Comparison of ENCODE assay signal across 8 cellular contexts in genomic region chr3:194686414-194686815, GRCh38. TPM values are rescaled to one million over a fixed set of nuclear protein-coding genes. Genes with fewer than 3 reads are reported as not detected.
DNase-seq lines count a peak whose midpoint lies in the region; ATAC-seq, FAIRE-seq and TF ChIP-seq lines count a peak whose summit lies in the region.

No MANE protein-coding gene starts in this region.

- H3K79me2 ChIP-seq in ACC112 (ENCODE audit: control insufficient read depth, insufficient read depth, low read length, unreplicated experiment) = no peaks in the 10 kb centered on the region

- H3K27me3 ChIP-seq in ACC112 (ENCODE audit: insufficient read depth, low read length) (peaks cover 8% of the 10 kb centered on the region; the same call in 1 of the 2 replicates), HUES6 (ENCODE audit: control insufficient read depth, insufficient read depth, low read length) (peaks cover 35% of the 10 kb centered on the region), bronchial epithelial cell (ENCODE audit: control insufficient read depth, insufficient read depth, low read length) (no peaks in the 10 kb centered on the region), muscle layer of colon (ENCODE audit: control insufficient read depth in 1 of 2, insufficient read depth in 2 of 2, low read length in 2 of 2) (no peaks in the 10 kb centered on the region)

- H3K4me3 ChIP-seq in ACC112 (ENCODE audit: low read depth, low read length) = peak overlapping the region; percentile 85
- H3K4me3 ChIP-seq in HUES6 (ENCODE audit: low read depth, low read length) = peak overlapping the region; percentile 74
- peak overlapping the region; percentile 59 for H3K4me3 ChIP-seq in bronchial epithelial cell (ENCODE audit: low read depth, low read length)
- peak overlapping the region; percentile 48 to 85 for H3K4me3 ChIP-seq in muscle layer of colon (ENCODE audit: low read depth in 1 of 2, low read length in 2 of 2)

- H3K27ac ChIP-seq in ACC112 (ENCODE audit: low read depth, low read length) (no peak overlapping the region), HUES6 (ENCODE audit: low read depth, low read length) (no peak overlapping the region), muscle layer of colon (ENCODE audit: low read depth, low read length) (peak overlapping the region; percentile 73)

- TF ChIP-seq CTCF in bronchial epithelial cell (IDR thresholded peaks at IDR 0.05; ENCODE audit: insufficient read depth, low read length, severe bottlenecking) = no peak

- no peak for DNase-seq in bronchial epithelial cell (ENCODE audit: low read depth)
- no peak for DNase-seq in stimulated activated CD4-positive, alpha-beta T cell treated with anti-CD3 and anti-CD28 coated beads, Interleukin-4, amount 100 ng/mL, for 4 hours
- no peak for DNase-seq in ecto neural progenitor cell (ENCODE audit: low spot score)

- H3K4me1 ChIP-seq in ACC112 (ENCODE audit: control insufficient read depth, insufficient read depth, low read length, unreplicated experiment) = peaks cover 34% of the 10 kb centered on the region
- H3K4me1 ChIP-seq in HUES6 (ENCODE audit: control insufficient read depth, insufficient read depth, low read length) = peaks cover 21% of the 10 kb centered on the region
- H3K4me1 ChIP-seq in muscle layer of colon (ENCODE audit: insufficient read depth, low read length) = peaks cover 38% of the 10 kb centered on the region

- H3K9ac ChIP-seq in HUES6 (ENCODE audit: low read length) (peak overlapping the region; percentile 75), muscle layer of colon (ENCODE audit: low read length) (peak overlapping the region; percentile 26)

- H2AFZ ChIP-seq in ACC112 (ENCODE audit: low read length, unreplicated experiment) = no peak overlapping the region

- no peak for ATAC-seq in GM18861 (IDR thresholded peaks at IDR 0.05; ENCODE audit: unreplicated experiment)
- no peak for ATAC-seq in GM18907 (IDR thresholded peaks at IDR 0.05; ENCODE audit: unreplicated experiment)

- H3K36me3 ChIP-seq in ACC112 (ENCODE audit: insufficient read depth, low read length) (no peaks in the 10 kb centered on the region), HUES6 (ENCODE audit: control insufficient read depth, insufficient read depth, low read length) (no peaks in the 10 kb centered on the region), bronchial epithelial cell (ENCODE audit: control insufficient read depth, insufficient read depth, low read length) (no peaks in the 10 kb centered on the region), muscle layer of colon (ENCODE audit: insufficient read depth, low read length) (no peaks in the 10 kb centered on the region)

- H3K9me3 ChIP-seq in HUES6 (ENCODE audit: control insufficient read depth, insufficient read depth, low read depth, low read length) (no peaks in the 10 kb centered on the region), muscle layer of colon (ENCODE audit: low read length) (no peaks in the 10 kb centered on the region)

- FAIRE-seq in bronchial epithelial cell (lab: Jason Lieb, UNC) = no peak

RNA-seq across cellular contexts. Expression of gene FAM43A, which starts 0.7 kb away (rescaled TPM):
- total RNA-seq in bronchial epithelial cell = 2.9 and 3.7 TPM in 2 replicates

RNA-seq across cellular contexts. Expression of gene LSG1, which starts 14.4 kb away (rescaled TPM):
- 36.2 and 50.3 TPM in 2 replicates for total RNA-seq in bronchial epithelial cell

RNA-seq across cellular contexts. Expression of gene TMEM44, which starts 53.2 kb away (rescaled TPM):
- total RNA-seq in bronchial epithelial cell = 8.4 and 9.0 TPM in 2 replicates
